Comparison of ENCODE assay signal across 1 cellular context in genomic region chr19:6737873-6738725, GRCh38.
TF ChIP-seq lines count a peak whose summit lies in the region.

No MANE protein-coding gene starts in this region.

TF ChIP-seq in HepG2, 621 proteins besides CTCF, POLR2A, EP300 and RAD21 (continues in another document):
- TF ChIP-seq ZNF607 (CRISPR knock-in tag; IDR thresholded peaks at IDR 0.05; ENCODE audit: borderline replicate concordance) (no peak; the same call in 1 of the 2 replicates), JUNB (CRISPR knock-in tag; IDR thresholded peaks at IDR 0.05; ENCODE audit: borderline replicate concordance) (no peak), MBNL3 (CRISPR knock-in tag; conservative IDR thresholded peaks at IDR 0.05) (no peak), KAT8 (CRISPR knock-in tag; IDR thresholded peaks at IDR 0.05) (peak; percentile 32; the same call in 1 of the 2 replicates), ZSCAN22 (CRISPR knock-in tag; IDR thresholded peaks at IDR 0.05) (no peak), ZNF652 (CRISPR knock-in tag; IDR thresholded peaks at IDR 0.05; ENCODE audit: borderline replicate concordance, low read depth) (no peak), SOX5 (CRISPR knock-in tag; IDR thresholded peaks at IDR 0.05; ENCODE audit: borderline replicate concordance) (no peak), NFATC3 (CRISPR knock-in tag; IDR thresholded peaks at IDR 0.05) (no peak; the same call in 1 of the 2 replicates), YEATS2 (CRISPR knock-in tag; IDR thresholded peaks at IDR 0.05; ENCODE audit: borderline replicate concordance) (no peak), EZH2 (conservative IDR thresholded peaks at IDR 0.05; ENCODE audit: low read depth, low read length) (no peak), BRCA1 (CRISPR knock-in tag; IDR thresholded peaks at IDR 0.05) (0 out of 2 replicates have a peak, but pooled peaks have one; percentile 46), MAZ (IDR thresholded peaks at IDR 0.05; ENCODE audit: borderline replicate concordance, low read depth, low read length) (0 out of 2 replicates have a peak, but pooled peaks have one; percentile 16), MAZ (CRISPR knock-in tag; IDR thresholded peaks at IDR 0.05; ENCODE audit: low read depth) (no peak), NR1H2 (CRISPR knock-in tag; IDR thresholded peaks at IDR 0.05; ENCODE audit: borderline replicate concordance, low read depth) (no peak), PHB2 (IDR thresholded peaks at IDR 0.05; ENCODE audit: partially characterized antibody) (no peak), ZNF558 (CRISPR knock-in tag; IDR thresholded peaks at IDR 0.05; ENCODE audit: borderline replicate concordance) (no peak), CREB3 (CRISPR knock-in tag; IDR thresholded peaks at IDR 0.05) (no peak), FIP1L1 (IDR thresholded peaks at IDR 0.05; ENCODE audit: borderline replicate concordance, insufficient read depth, low read depth, low read length) (no peak), HBP1 (CRISPR knock-in tag; IDR thresholded peaks at IDR 0.05; ENCODE audit: low read depth) (0 out of 2 replicates have a peak, but pooled peaks have one; percentile 40), ZNF773 (CRISPR knock-in tag; IDR thresholded peaks at IDR 0.05; ENCODE audit: borderline replicate concordance) (no peak), ARID5B (CRISPR knock-in tag; IDR thresholded peaks at IDR 0.05) (no peak; the same call in 1 of the 2 replicates), RBM22 (optimal IDR thresholded peaks at IDR 0.05; ENCODE audit: low read length) (no peak), ZNF674 (CRISPR knock-in tag; IDR thresholded peaks at IDR 0.05; ENCODE audit: low read depth) (no peak), XBP1 (CRISPR knock-in tag; IDR thresholded peaks at IDR 0.05) (no peak), THYN1 (CRISPR knock-in tag; IDR thresholded peaks at IDR 0.05; ENCODE audit: borderline replicate concordance, low read depth) (no peak), ZSCAN31 (CRISPR knock-in tag; IDR thresholded peaks at IDR 0.05; ENCODE audit: low read depth) (peak; percentile 16), HNRNPK (IDR thresholded peaks at IDR 0.05; ENCODE audit: low read depth, low read length, poor library complexity, severe bottlenecking) (no peak), ZNF777 (CRISPR knock-in tag; IDR thresholded peaks at IDR 0.05) (peak; percentile 6; the same call in 1 of the 2 replicates), ZKSCAN8 (CRISPR knock-in tag; IDR thresholded peaks at IDR 0.05; ENCODE audit: borderline replicate concordance) (no peak), ZNF460 (CRISPR knock-in tag; IDR thresholded peaks at IDR 0.05; ENCODE audit: borderline replicate concordance) (no peak), MIER2 (CRISPR knock-in tag; IDR thresholded peaks at IDR 0.05) (no peak), ZBTB40 (IDR thresholded peaks at IDR 0.05) (no peak; the same call in 1 of the 2 replicates), ZBTB40 (CRISPR knock-in tag; IDR thresholded peaks at IDR 0.05) (no peak; the same call in 1 of the 2 replicates), CENPBD1 (CRISPR knock-in tag; IDR thresholded peaks at IDR 0.05; ENCODE audit: borderline replicate concordance, low read depth) (no peak), FOXJ3 (CRISPR knock-in tag; IDR thresholded peaks at IDR 0.05; ENCODE audit: borderline replicate concordance) (peak; percentile 72; the same call in 1 of the 2 replicates), ZXDC (CRISPR knock-in tag; IDR thresholded peaks at IDR 0.05) (no peak), ZNF564 (CRISPR knock-in tag; IDR thresholded peaks at IDR 0.05) (0 out of 2 replicates have a peak, but pooled peaks have one; percentile 52), CREBL2 (CRISPR knock-in tag; IDR thresholded peaks at IDR 0.05; ENCODE audit: borderline replicate concordance) (no peak), ATF7-NPFF (CRISPR knock-in tag; IDR thresholded peaks at IDR 0.05; ENCODE audit: low read depth) (no peak), ZNF557 (CRISPR knock-in tag; IDR thresholded peaks at IDR 0.05) (no peak), SP4 (CRISPR knock-in tag; IDR thresholded peaks at IDR 0.05) (no peak), ZNF280B (CRISPR knock-in tag; IDR thresholded peaks at IDR 0.05; ENCODE audit: borderline replicate concordance) (no peak), ZKSCAN5 (CRISPR knock-in tag; IDR thresholded peaks at IDR 0.05) (no peak), ZNF709 (CRISPR knock-in tag; IDR thresholded peaks at IDR 0.05) (no peak; the same call in 1 of the 2 replicates), ZNF510 (CRISPR knock-in tag; IDR thresholded peaks at IDR 0.05; ENCODE audit: low read depth) (no peak)
